Comparison of ENCODE assay signal across 1 cellular context in the genomic region with DNA sequence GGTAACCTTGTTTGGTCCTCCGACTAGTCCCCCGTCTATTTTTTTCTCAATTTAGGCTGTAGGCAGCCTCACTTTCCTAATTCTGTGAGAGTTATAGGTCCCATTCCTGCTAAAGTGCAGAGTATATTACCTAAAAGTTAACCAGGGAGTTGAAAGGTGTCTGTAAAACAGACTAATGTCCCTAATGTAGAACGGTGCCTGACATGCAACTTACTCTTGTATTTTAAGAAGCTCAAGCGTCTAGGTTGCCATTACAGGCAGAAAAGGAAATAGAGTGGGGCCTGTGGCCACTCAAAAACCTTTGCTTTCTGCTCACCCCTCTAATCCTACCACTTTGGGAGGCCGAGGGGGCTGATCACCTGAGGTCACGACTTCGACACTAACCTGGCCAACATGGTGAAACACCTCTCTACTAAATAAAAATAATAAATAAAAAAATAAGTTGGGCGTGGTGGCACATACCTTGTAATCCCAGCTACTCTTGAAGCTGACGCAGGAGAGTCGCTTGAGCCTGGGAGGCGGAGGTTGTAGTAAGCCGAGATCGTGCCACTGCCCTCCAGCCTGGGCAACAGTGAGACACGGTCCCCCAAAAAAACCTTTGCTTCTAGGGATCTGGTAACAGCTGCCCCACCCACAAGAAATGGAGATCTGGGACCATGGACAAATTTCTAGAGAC.
TF ChIP-seq lines count a peak whose summit lies in the region.

No MANE protein-coding gene starts in this region.

TF ChIP-seq in K562, 482 proteins besides CTCF, POLR2A, EP300 and RAD21 (continued from another document and continues in another):
- no peak for TF ChIP-seq MECOM (CRISPR knock-in tag; IDR thresholded peaks at IDR 0.05)
- no peak for TF ChIP-seq MYC (IDR thresholded peaks at IDR 0.05; ENCODE audit: low read depth, low read length)
- TF ChIP-seq MYC (CRISPR knock-in tag; IDR thresholded peaks at IDR 0.05; ENCODE audit: borderline replicate concordance, low read depth), result 0 out of 2 replicates have a peak, but pooled peaks have one; percentile 31
- TF ChIP-seq RB1 (IDR thresholded peaks at IDR 0.05; ENCODE audit: low read depth), result no peak
- no peak for TF ChIP-seq ZBTB34 (CRISPR knock-in tag; IDR thresholded peaks at IDR 0.05)
- no peak for TF ChIP-seq ZNF133 (CRISPR knock-in tag; IDR thresholded peaks at IDR 0.05)
- TF ChIP-seq, protein P1, sequence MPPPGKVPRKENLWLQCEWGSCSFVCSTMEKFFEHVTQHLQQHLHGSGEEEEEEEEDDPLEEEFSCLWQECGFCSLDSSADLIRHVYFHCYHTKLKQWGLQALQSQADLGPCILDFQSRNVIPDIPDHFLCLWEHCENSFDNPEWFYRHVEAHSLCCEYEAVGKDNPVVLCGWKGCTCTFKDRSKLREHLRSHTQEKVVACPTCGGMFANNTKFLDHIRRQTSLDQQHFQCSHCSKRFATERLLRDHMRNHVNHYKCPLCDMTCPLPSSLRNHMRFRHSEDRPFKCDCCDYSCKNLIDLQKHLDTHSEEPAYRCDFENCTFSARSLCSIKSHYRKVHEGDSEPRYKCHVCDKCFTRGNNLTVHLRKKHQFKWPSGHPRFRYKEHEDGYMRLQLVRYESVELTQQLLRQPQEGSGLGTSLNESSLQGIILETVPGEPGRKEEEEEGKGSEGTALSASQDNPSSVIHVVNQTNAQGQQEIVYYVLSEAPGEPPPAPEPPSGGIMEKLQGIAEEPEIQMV (tag; conservative IDR thresholded peaks at IDR 0.05; ENCODE audit: low read depth), result no peak
- TF ChIP-seq GTF3C2 (IDR thresholded peaks at IDR 0.05; ENCODE audit: borderline replicate concordance, extremely low read depth, insufficient read length), result no peak
- no peak for TF ChIP-seq RBBP5 (IDR thresholded peaks at IDR 0.05; ENCODE audit: borderline replicate concordance, insufficient read depth, low read length, poor library complexity, severe bottlenecking)
- TF ChIP-seq KLF10 (CRISPR knock-in tag; IDR thresholded peaks at IDR 0.05), result no peak
- peak; percentile 52 for TF ChIP-seq RBM22 (IDR thresholded peaks at IDR 0.05; ENCODE audit: low read depth, low read length, poor library complexity, severe bottlenecking)
- TF ChIP-seq, protein P2, sequence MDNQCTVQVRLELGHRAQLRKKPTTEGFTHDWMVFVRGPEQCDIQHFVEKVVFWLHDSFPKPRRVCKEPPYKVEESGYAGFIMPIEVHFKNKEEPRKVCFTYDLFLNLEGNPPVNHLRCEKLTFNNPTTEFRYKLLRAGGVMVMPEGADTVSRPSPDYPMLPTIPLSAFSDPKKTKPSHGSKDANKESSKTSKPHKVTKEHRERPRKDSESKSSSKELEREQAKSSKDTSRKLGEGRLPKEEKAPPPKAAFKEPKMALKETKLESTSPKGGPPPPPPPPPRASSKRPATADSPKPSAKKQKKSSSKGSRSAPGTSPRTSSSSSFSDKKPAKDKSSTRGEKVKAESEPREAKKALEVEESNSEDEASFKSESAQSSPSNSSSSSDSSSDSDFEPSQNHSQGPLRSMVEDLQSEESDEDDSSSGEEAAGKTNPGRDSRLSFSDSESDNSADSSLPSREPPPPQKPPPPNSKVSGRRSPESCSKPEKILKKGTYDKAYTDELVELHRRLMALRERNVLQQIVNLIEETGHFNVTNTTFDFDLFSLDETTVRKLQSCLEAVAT (IDR thresholded peaks at IDR 0.05), result 0 out of 4 replicates have a peak, but pooled peaks of 1 of the 2 experiments have one; percentile 58
- TF ChIP-seq TCFL5 (CRISPR knock-in tag; conservative IDR thresholded peaks at IDR 0.05), result no peak
- no peak for TF ChIP-seq ZBTB40 (IDR thresholded peaks at IDR 0.05)
- TF ChIP-seq ZBTB40 (CRISPR knock-in tag; IDR thresholded peaks at IDR 0.05), result no peak; the same call in 1 of the 2 replicates
- TF ChIP-seq, protein P3, sequence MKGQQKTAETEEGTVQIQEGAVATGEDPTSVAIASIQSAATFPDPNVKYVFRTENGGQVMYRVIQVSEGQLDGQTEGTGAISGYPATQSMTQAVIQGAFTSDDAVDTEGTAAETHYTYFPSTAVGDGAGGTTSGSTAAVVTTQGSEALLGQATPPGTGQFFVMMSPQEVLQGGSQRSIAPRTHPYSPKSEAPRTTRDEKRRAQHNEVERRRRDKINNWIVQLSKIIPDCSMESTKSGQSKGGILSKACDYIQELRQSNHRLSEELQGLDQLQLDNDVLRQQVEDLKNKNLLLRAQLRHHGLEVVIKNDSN (CRISPR knock-in tag; IDR thresholded peaks at IDR 0.05), result no peak
- TF ChIP-seq YBX1 (IDR thresholded peaks at IDR 0.05), result no peak
- TF ChIP-seq MCM2 (IDR thresholded peaks at IDR 0.05; ENCODE audit: low read depth), result no peak
- TF ChIP-seq PPARD (CRISPR knock-in tag; IDR thresholded peaks at IDR 0.05), result no peak
- no peak for TF ChIP-seq CREB1 (IDR thresholded peaks at IDR 0.05)
- TF ChIP-seq CREB1 (CRISPR knock-in tag; IDR thresholded peaks at IDR 0.05), result peak; percentile 11; the same call in 1 of the 2 replicates
- TF ChIP-seq CCAR2 (IDR thresholded peaks at IDR 0.05; ENCODE audit: low read depth, low read length), result no peak
- TF ChIP-seq CHD4 (IDR thresholded peaks at IDR 0.05; ENCODE audit: insufficient read depth, insufficient replicate concordance, low read depth, low read length, poor library complexity, severe bottlenecking), result no peak
- no peak for TF ChIP-seq RFX1 (IDR thresholded peaks at IDR 0.05)
- no peak for TF ChIP-seq PHB (CRISPR knock-in tag; IDR thresholded peaks at IDR 0.05)
- TF ChIP-seq TAF15 (IDR thresholded peaks at IDR 0.05; ENCODE audit: low read depth, low read length), result no peak
- TF ChIP-seq HDAC1 (IDR thresholded peaks at IDR 0.05), result no peak
- TF ChIP-seq, protein P4, sequence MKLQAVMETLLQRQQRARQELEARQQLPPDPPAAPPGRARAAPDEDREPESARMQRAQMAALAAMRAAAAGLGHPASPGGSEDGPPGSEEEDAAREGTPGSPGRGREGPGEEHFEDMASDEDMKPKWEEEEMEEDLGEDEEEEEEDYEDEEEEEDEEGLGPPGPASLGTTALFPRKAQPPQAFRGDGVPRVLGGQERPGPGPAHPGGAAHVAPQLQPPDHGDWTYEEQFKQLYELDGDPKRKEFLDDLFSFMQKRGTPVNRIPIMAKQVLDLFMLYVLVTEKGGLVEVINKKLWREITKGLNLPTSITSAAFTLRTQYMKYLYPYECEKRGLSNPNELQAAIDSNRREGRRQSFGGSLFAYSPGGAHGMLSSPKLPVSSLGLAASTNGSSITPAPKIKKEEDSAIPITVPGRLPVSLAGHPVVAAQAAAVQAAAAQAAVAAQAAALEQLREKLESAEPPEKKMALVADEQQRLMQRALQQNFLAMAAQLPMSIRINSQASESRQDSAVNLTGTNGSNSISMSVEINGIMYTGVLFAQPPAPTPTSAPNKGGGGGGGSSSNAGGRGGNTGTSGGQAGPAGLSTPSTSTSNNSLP (IDR thresholded peaks at IDR 0.05; ENCODE audit: borderline replicate concordance, low read depth, low read length), result no peak
- TF ChIP-seq GABPB2 (CRISPR knock-in tag; conservative IDR thresholded peaks at IDR 0.05), result no peak
- no peak for TF ChIP-seq BACH1 (tag; IDR thresholded peaks at IDR 0.05)
- no peak for TF ChIP-seq MBD2 (IDR thresholded peaks at IDR 0.05; ENCODE audit: borderline replicate concordance, low read depth)
- TF ChIP-seq NONO (IDR thresholded peaks at IDR 0.05; ENCODE audit: low read depth in 2 of 2, low read length in 1 of 2), result no peak
